Comparison of ENCODE assay signal across 25 cellular contexts in the genomic region with DNA sequence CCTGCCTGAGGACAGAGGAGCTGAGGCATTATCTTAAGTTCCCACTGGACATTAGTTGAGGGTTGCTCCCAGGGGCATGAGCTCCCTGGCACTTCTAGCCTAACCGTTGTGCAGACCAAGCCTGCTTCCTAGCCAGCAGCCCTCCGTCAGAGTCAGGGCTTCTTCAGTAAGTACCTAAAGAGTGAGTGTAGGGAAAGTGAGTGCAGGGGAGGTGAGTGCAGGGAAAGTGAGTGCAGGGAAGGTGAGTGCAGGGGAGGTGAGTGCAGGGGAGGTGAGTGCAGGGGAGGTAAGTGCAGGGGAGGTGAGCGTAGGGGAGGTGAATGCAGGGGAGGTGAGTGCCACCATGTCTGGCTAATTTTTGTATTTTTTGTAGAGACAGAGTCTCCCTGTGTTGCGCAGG.
DNase-seq lines count a peak whose midpoint lies in the region; FAIRE-seq and TF ChIP-seq lines count a peak whose summit lies in the region.
"Had no signal": no experiment of that assay in that cellular context is flagged by ENCODE, and none has a peak within 500 bp of the region (broad histone marks: within the 10 kb centered on the region; RNA-seq: fewer than 3 reads in every experiment).

No MANE protein-coding gene starts in this region.

- H3K18ac ChIP-seq in H1 (ENCODE audit: extremely low read depth, low read length), result no peak overlapping the region

- H2AFZ ChIP-seq in H1 (ENCODE audit: low read length), result no peak overlapping the region

- no peaks in the 10 kb centered on the region for H3K79me2 ChIP-seq in H1 (ENCODE audit: control insufficient read depth in 1 of 2, insufficient read depth in 2 of 2, low read length in 2 of 2)

- no peak overlapping the region for H3K4ac ChIP-seq in H1 (replicated peaks; ENCODE audit: insufficient read length, low read depth, low read length)

- H3K4me3 ChIP-seq in HEK293 (ENCODE audit: low read depth, low read length) (no peak overlapping the region), H1 (ENCODE audit: extremely low read depth in 1 of 4, insufficient read depth in 2 of 4, low read depth in 3 of 4, low read length in 4 of 4) (no peak overlapping the region), breast epithelium (no peak overlapping the region), thyroid gland (replicated peaks in 1 of 3) (no peak overlapping the region)
- H3K4me3 ChIP-seq: BLaER1, GM12878 had no signal

- H3K23ac ChIP-seq in H1 (ENCODE audit: insufficient read length), result no peak overlapping the region

- H4K91ac ChIP-seq in H1 (replicated peaks; ENCODE audit: insufficient read length, low read length), result no peak overlapping the region

- TF ChIP-seq CTCF in HEK293 (tag by site-specific recombination; IDR thresholded peaks at IDR 0.05) (no peak), H1 (IDR thresholded peaks at IDR 0.05; ENCODE audit: control extremely low read depth in 1 of 3, insufficient read depth in 1 of 3, low read depth in 1 of 3, low read length in 3 of 3) (no peak), breast epithelium (IDR thresholded peaks at IDR 0.05) (no peak), thyroid gland (IDR thresholded peaks at IDR 0.05) (no peak)

- DNase-seq in H1 (ENCODE audit: low read depth in 1 of 2, low spot score in 2 of 2) (no peak), urothelium cell line (ENCODE audit: low spot score) (no peak), breast epithelium (ENCODE audit: low spot score in 2 of 2) (no peak), SHP77 (lab: John Stamatoyannopoulos, UW) (no peak), thyroid gland (no peak)
- DNase-seq: 8988T; ACHN; BE2C; C1 segment of cervical spinal cord; CD4-positive, alpha-beta memory T cell; CD4-positive, CD25-positive, alpha-beta regulatory T cell; CD8-positive, alpha-beta memory T cell; COR-L47; DMS 273 treated with DMSO at 0.1 percent for 48 hours; DMS153; DMS53; DMS79; DND-41; EL; GDM1 had no signal

- no peak overlapping the region for H3K4me2 ChIP-seq in H1 (ENCODE audit: insufficient read depth in 1 of 2, low read depth in 2 of 2, low read length in 2 of 2)
- H3K4me2 ChIP-seq: BLaER1 had no signal

- no peak overlapping the region for H3K9ac ChIP-seq in H1 (replicated peaks in 1 of 4; ENCODE audit: extremely low read depth in 1 of 4, low read depth in 3 of 4, low read length in 3 of 4)
- H3K9ac ChIP-seq: BLaER1 had no signal

- no peaks in the 10 kb centered on the region for H3K79me1 ChIP-seq in H1 (ENCODE audit: low read depth, low read length)

- TF ChIP-seq RAD21 in H1 (IDR thresholded peaks at IDR 0.05 in 1 of 2, conservative IDR thresholded peaks at IDR 0.05 in 1 of 2; ENCODE audit: low read depth in 2 of 2, low read length in 2 of 2), result no peak

- no peak overlapping the region for H2BK5ac ChIP-seq in H1 (ENCODE audit: low read depth, low read length)

- no peak for TF ChIP-seq POLR2A in H1 (IDR thresholded peaks at IDR 0.05; ENCODE audit: control extremely low read depth in 1 of 2, low read depth in 2 of 2, low read length in 2 of 2)
- TF ChIP-seq POLR2A in breast epithelium (IDR thresholded peaks at IDR 0.05), result no peak
- no peak for TF ChIP-seq POLR2A in thyroid gland (IDR thresholded peaks at IDR 0.05)

- H4K8ac ChIP-seq in H1 (ENCODE audit: extremely low read depth, insufficient read depth, low read length), result no peak overlapping the region

- no peak overlapping the region for H2BK15ac ChIP-seq in H1 (ENCODE audit: low read length)

- FAIRE-seq in H1 (lab: Jason Lieb, UNC), result no peak
- peak; percentile 13 for FAIRE-seq in urothelium cell line (lab: Jason Lieb, UNC)
- FAIRE-seq: A204.1, GM18507 had no signal

- peak overlapping the region; percentile 9 for H4K5ac ChIP-seq in H1 (ENCODE audit: insufficient read length, low read depth, low read length)

- no peak for TF ChIP-seq EP300 in H1 (IDR thresholded peaks at IDR 0.05; ENCODE audit: borderline replicate concordance in 1 of 2, low read depth in 2 of 2, low read length in 2 of 2)

- H4K20me1 ChIP-seq in H1 (replicated peaks in 1 of 2; ENCODE audit: control insufficient read depth in 1 of 2, insufficient read depth in 2 of 2, low read length in 2 of 2), result no peaks in the 10 kb centered on the region
- H4K20me1 ChIP-seq: BLaER1 had no signal

- intact Hi-C loops in breast epithelium (cut with DNase I; ENCODE audit: low total_unique reads) (no loop called here), thyroid gland (cut with DNase I) (no loop called here)

- H2BK12ac ChIP-seq in H1 (ENCODE audit: low read depth, low read length), result no peak overlapping the region; the same call in 1 of the 2 replicates

- H3K56ac ChIP-seq in H1 (replicated peaks; ENCODE audit: insufficient read length, low read depth, low read length), result no peak overlapping the region

- CTCF ChIA-PET in HEK293 (lab: Yijun Ruan, JAX), result interaction anchor here (0.6 to 0.9 kb wide), 4 partner anchors 10 to 82 kb away, joined by 3 to 5 read pairs (median 4); no protein-coding TSS in a partner anchor
- CTCF ChIA-PET in H1 (lab: Charles Lee; ENCODE audit: partially characterized antibody), result interaction anchor here (0.7 to 4.9 kb wide), 6 partner anchors 9 to 75 kb away, joined by 3 to 24 read pairs (median 8); no protein-coding TSS in a partner anchor

- 90% methylated on average over 3 of the region's 4 CpGs; no CpG with 5 or more reads in 1 of the 2 experiments for WGBS in H1 (ENCODE audit: extremely low coverage in 1 of 2, insufficient coverage in 1 of 2, insufficient read length in 1 of 2, insufficient replicate concordance in 2 of 2, low coverage in 1 of 2, low lambda C conversion rate in 2 of 2, missing lambda C conversion rate in 1 of 2), 2 experiments
- WGBS in thyroid gland, 2 donors, result 72 to 91% methylated on average over 4 of the region's 4 CpGs

- no peak overlapping the region for H2AK5ac ChIP-seq in H1 (ENCODE audit: low read depth, low read length)

- H3K4me1 ChIP-seq in HEK293 (ENCODE audit: control insufficient read depth, insufficient read depth, low read length) (no peaks in the 10 kb centered on the region), H1 (replicated peaks in 1 of 4; ENCODE audit: control insufficient read depth in 3 of 4, insufficient read depth in 4 of 4, low read length in 3 of 4) (peaks cover 0 to 2% (median 0%) of the 10 kb centered on the region in 4 experiments; a peak in 1 of 7 replicates), breast epithelium (no peaks in the 10 kb centered on the region), thyroid gland (no peaks in the 10 kb centered on the region)
- H3K4me1 ChIP-seq: BLaER1 had no signal

- H3K36me3 ChIP-seq in HEK293 (ENCODE audit: control insufficient read depth in 2 of 2, insufficient read depth in 1 of 2, low read length in 2 of 2) (no peaks in the 10 kb centered on the region), H1 (ENCODE audit: control insufficient read depth in 2 of 4, insufficient read depth in 4 of 4, low read length in 3 of 4) (no peaks in the 10 kb centered on the region), breast epithelium (no peaks in the 10 kb centered on the region), thyroid gland (no peaks in the 10 kb centered on the region)
- H3K36me3 ChIP-seq: BE2C, BLaER1 had no signal

- H3K23me2 ChIP-seq in H1 (ENCODE audit: low read depth, low read length), result peaks cover 5% of the 10 kb centered on the region

- no peak overlapping the region for H2BK20ac ChIP-seq in H1 (ENCODE audit: low read length)

- no peaks in the 10 kb centered on the region for H3K27me3 ChIP-seq in H1 (replicated peaks in 1 of 4; ENCODE audit: control insufficient read depth in 3 of 4, extremely low read depth in 1 of 4, insufficient read depth in 3 of 4, low read length in 3 of 4)
- H3K27me3 ChIP-seq in breast epithelium, result no peaks in the 10 kb centered on the region
- no peaks in the 10 kb centered on the region for H3K27me3 ChIP-seq in thyroid gland
- H3K27me3 ChIP-seq: BE2C, BLaER1 had no signal

- no peak overlapping the region for H3K14ac ChIP-seq in H1 (ENCODE audit: insufficient read length)

- POLR2A ChIA-PET in HEK293 (lab: Yijun Ruan, JAX), result no interaction called here
- POLR2A ChIA-PET in H1 (lab: Charles Lee; ENCODE audit: partially characterized antibody), result no interaction called here

- no peak overlapping the region for H2BK120ac ChIP-seq in H1 (replicated peaks; ENCODE audit: low read depth, low read length)

- no peak overlapping the region for H3K27ac ChIP-seq in HEK293 (ENCODE audit: extremely low read depth, low read depth, low read length)
- no peak overlapping the region for H3K27ac ChIP-seq in H1 (ENCODE audit: low read depth, low read length)
- no peak overlapping the region for H3K27ac ChIP-seq in breast epithelium
- no peak overlapping the region for H3K27ac ChIP-seq in thyroid gland
- H3K27ac ChIP-seq: BLaER1 had no signal

- H3K9me3 ChIP-seq in HEK293 (ENCODE audit: control insufficient read depth, insufficient read depth, low read depth, low read length), result no peaks in the 10 kb centered on the region
- H3K9me3 ChIP-seq in H1 (ENCODE audit: insufficient read depth in 2 of 2, low read depth in 1 of 2, low read length in 1 of 2), result no peaks in the 10 kb centered on the region
- peaks cover 0 to 6% of the 10 kb centered on the region in 2 donors for H3K9me3 ChIP-seq in breast epithelium
- no peaks in the 10 kb centered on the region for H3K9me3 ChIP-seq in thyroid gland
- H3K9me3 ChIP-seq: BE2C had no signal

TF ChIP-seq in HEK293, 187 proteins besides CTCF, POLR2A, EP300 and RAD21:
- TF ChIP-seq PRDM1 (tag by site-specific recombination; IDR thresholded peaks at IDR 0.05) (peak; percentile 91), ZNF24 (tag by site-specific recombination; IDR thresholded peaks at IDR 0.05) (no peak)
TF ChIP-seq in HEK293: peak in this region for 1.

TF ChIP-seq in H1, 55 proteins besides CTCF, POLR2A, EP300 and RAD21:
- TF ChIP-seq SRF (IDR thresholded peaks at IDR 0.05; ENCODE audit: low read depth, low read length), result no peak
- no peak for TF ChIP-seq MAFK (IDR thresholded peaks at IDR 0.05; ENCODE audit: low read depth, low read length)
- no peak for TF ChIP-seq CREB1 (IDR thresholded peaks at IDR 0.05)
